Comparison of ENCODE assay signal across 28 cellular contexts in genomic region chr15:48400086-48400485, GRCh38.
DNase-seq lines count a peak whose midpoint lies in the region; ATAC-seq and TF ChIP-seq lines count a peak whose summit lies in the region.
"Had no signal": no experiment of that assay in that cellular context is flagged by ENCODE, and none has a peak within 500 bp of the region (broad histone marks: within the 10 kb centered on the region; RNA-seq: fewer than 3 reads in every experiment).

No MANE protein-coding gene starts in this region.

- H3K9me3 ChIP-seq in HAP-1 (no peaks in the 10 kb centered on the region), mesenchymal stem cell (ENCODE audit: control insufficient read depth, low read length) (no peaks in the 10 kb centered on the region)
- H3K9me3 ChIP-seq: ovary had no signal

- DNase-seq in AG10803 (ENCODE audit: low read depth) = peak; percentile 90
- DNase-seq in HAP-1 (ENCODE audit: low spot score in 2 of 2) = peak; percentile 30 to 65
- peak; percentile 53 for DNase-seq in choroid plexus epithelial cell (ENCODE audit: low read depth)
- no peak for DNase-seq in mesenchymal stem cell
- no peak for DNase-seq in stimulated activated CD4-positive, alpha-beta T cell treated with anti-CD3 and anti-CD28 coated beads, Interleukin-2, amount 100 ng/mL, for 48 hours
- no peak for DNase-seq in activated CD8-positive, alpha-beta T cell treated with anti-CD3 and anti-CD28 coated beads for 36 hours
- no peak for DNase-seq in NK-92 treated with Interleukin-12 subunit alpha and Interleukin-12 subunit beta, amount 100 ng/mL, for 24 hours (lab: John Stamatoyannopoulos, UW)
- DNase-seq: activated CD4-positive, alpha-beta memory T cell treated with anti-CD3 and anti-CD28 coated beads, Interleukin-2, amount 10 ng/mL, durations not matched to agents 7 days and 5 days; activated naive CD4-positive, alpha-beta T cell treated with anti-CD3 and anti-CD28 coated beads, Interleukin-2, amount 50 U/mL, for 16 hours; amniotic stem cell; CD4-positive, alpha-beta T cell; effector CD8-positive, alpha-beta T cell; foreskin keratinocyte; left cardiac atrium; NCI-H1417 treated with DMSO at 0.1 percent for 48 hours; NCI-H2227 treated with DMSO at 0.1 percent for 48 hours; NCI-H526; nephron progenitor cell; ovary; Right ventricle myocardium superior had no signal

- H3K4me1 ChIP-seq in HAP-1 (peaks cover 13% of the 10 kb centered on the region), mesenchymal stem cell (ENCODE audit: control insufficient read depth, insufficient read depth, low read depth, low read length) (peaks cover 11% of the 10 kb centered on the region)

- in situ Hi-C loops in HAP-1 (cut with MboI; ENCODE audit: low sequenced_read_pairs) = no loop called here

- H2BK15ac ChIP-seq in mesenchymal stem cell (ENCODE audit: low read depth, poor library complexity, severe bottlenecking) = no peak overlapping the region

- no peaks in the 10 kb centered on the region for H3K36me3 Mint-ChIP-seq in activated CD8-positive, alpha-beta T cell treated with anti-CD3 and anti-CD28 coated beads for 36 hours (ENCODE audit: low read depth)

- no peak overlapping the region for H2AK5ac ChIP-seq in mesenchymal stem cell (ENCODE audit: low read length, severe bottlenecking)

- no peaks in the 10 kb centered on the region for H3K9me3 Mint-ChIP-seq in activated CD8-positive, alpha-beta T cell treated with anti-CD3 and anti-CD28 coated beads for 36 hours
- H3K9me3 Mint-ChIP-seq: activated CD4-positive, alpha-beta memory T cell treated with anti-CD3 and anti-CD28 coated beads, Interleukin-2, amount 10 ng/mL, durations not matched to agents 7 days and 5 days; activated T-helper 17 cell treated with anti-CD3 and anti-CD28 coated beads, Interleukin-2, amount 50 U/mL, for 72 hours; CD4-positive, alpha-beta T cell; nephron progenitor cell; stimulated activated naive CD8-positive, alpha-beta T cell treated with anti-CD3 and anti-CD28 coated beads, Interleukin-15, Interleukin-2, amounts not matched to agents 100 ng/mL and 50 ng/mL, for 24 hours had no signal

- no peak for ATAC-seq in HG03039 (IDR thresholded peaks at IDR 0.05; ENCODE audit: unreplicated experiment)
- no peak for ATAC-seq in activated CD8-positive, alpha-beta T cell treated with anti-CD3 and anti-CD28 coated beads for 36 hours
- ATAC-seq: activated T-helper 17 cell treated with anti-CD3 and anti-CD28 coated beads, Interleukin-2, amount 50 U/mL, for 72 hours; foreskin keratinocyte; left cardiac atrium; Panc1 had no signal

- H2AFZ ChIP-seq in mesenchymal stem cell (ENCODE audit: low read depth, low read length) = no peak overlapping the region
- H2AFZ ChIP-seq: hepatocyte had no signal

- H3K9ac ChIP-seq in mesenchymal stem cell (ENCODE audit: low read length) = peak overlapping the region; percentile 75

- no peak overlapping the region for H3K4ac ChIP-seq in mesenchymal stem cell (ENCODE audit: low read depth in 1 of 2, low read length in 2 of 2)

- H3K79me1 ChIP-seq in mesenchymal stem cell (replicated peaks; ENCODE audit: low read length, poor library complexity, severe bottlenecking) = no peaks in the 10 kb centered on the region

- no peaks in the 10 kb centered on the region for H3K27me3 Mint-ChIP-seq in activated CD8-positive, alpha-beta T cell treated with anti-CD3 and anti-CD28 coated beads for 36 hours
- H3K27me3 Mint-ChIP-seq: activated CD4-positive, alpha-beta memory T cell treated with anti-CD3 and anti-CD28 coated beads, Interleukin-2, amount 10 ng/mL, durations not matched to agents 7 days and 5 days; CD4-positive, alpha-beta T cell had no signal

- no peak overlapping the region for H2BK5ac ChIP-seq in mesenchymal stem cell (ENCODE audit: low read depth, low read length, poor library complexity, severe bottlenecking)

- H3K14ac ChIP-seq in mesenchymal stem cell (ENCODE audit: low read length in 2 of 2) = no peak overlapping the region

- CTCF ChIA-PET in activated CD8-positive, alpha-beta T cell treated with anti-CD3 and anti-CD28 coated beads for 36 hours (lab: Charles Lee) = no interaction called here

- no peak overlapping the region for H3K23ac ChIP-seq in mesenchymal stem cell (ENCODE audit: low read length in 2 of 2)

- H3K4me3 ChIP-seq in AG10803 (ENCODE audit: low read length) (no peak overlapping the region), HAP-1 (no peak overlapping the region), choroid plexus epithelial cell (ENCODE audit: low read depth, low read length) (no peak overlapping the region), mesenchymal stem cell (ENCODE audit: insufficient read depth in 1 of 2, low read depth in 1 of 2, low read length in 2 of 2) (no peak overlapping the region)
- H3K4me3 ChIP-seq: hepatocyte, lung, ovary, skin epidermis had no signal

- H3K27ac ChIP-seq in mesenchymal stem cell (ENCODE audit: low read length, poor library complexity, severe bottlenecking) = no peak overlapping the region
- H3K27ac ChIP-seq: foreskin keratinocyte, hepatocyte, HL-60, ovary had no signal

- H3K4me2 ChIP-seq in mesenchymal stem cell (ENCODE audit: low read length, poor library complexity, severe bottlenecking) = no peak overlapping the region
- H3K4me2 ChIP-seq: hepatocyte had no signal

- no peaks in the 10 kb centered on the region for H3K27me3 ChIP-seq in HAP-1 (ENCODE audit: low read depth)
- H3K27me3 ChIP-seq in mesenchymal stem cell (ENCODE audit: control insufficient read depth in 1 of 2, insufficient read depth in 1 of 2, low read length in 2 of 2) = no peaks in the 10 kb centered on the region
- H3K27me3 ChIP-seq: foreskin keratinocyte, hepatocyte, ovary had no signal

- 100% methylated on average over 1 of the region's 2 CpGs for WGBS in mesenchymal stem cell

- H2BK12ac ChIP-seq in mesenchymal stem cell (ENCODE audit: low read length in 2 of 2) = no peak overlapping the region

- no peak overlapping the region for H3K18ac ChIP-seq in mesenchymal stem cell (ENCODE audit: low read depth in 1 of 2, low read length in 2 of 2)

- no peak overlapping the region for H4K8ac ChIP-seq in mesenchymal stem cell (ENCODE audit: low read length)

- POLR2A ChIA-PET in activated CD8-positive, alpha-beta T cell treated with anti-CD3 and anti-CD28 coated beads for 36 hours (lab: Charles Lee) = no interaction called here

- H2BK120ac ChIP-seq in mesenchymal stem cell (ENCODE audit: low read depth, low read length) = no peak overlapping the region

- H3K4me1 Mint-ChIP-seq in activated CD8-positive, alpha-beta T cell treated with anti-CD3 and anti-CD28 coated beads for 36 hours (ENCODE audit: low read depth) = no peaks in the 10 kb centered on the region
- H3K4me1 Mint-ChIP-seq: activated CD4-positive, alpha-beta memory T cell treated with anti-CD3 and anti-CD28 coated beads, Interleukin-2, amount 10 ng/mL, durations not matched to agents 7 days and 5 days; activated T-helper 17 cell treated with anti-CD3 and anti-CD28 coated beads, Interleukin-2, amount 50 U/mL, for 72 hours had no signal

- H3K27ac Mint-ChIP-seq in activated CD8-positive, alpha-beta T cell treated with anti-CD3 and anti-CD28 coated beads for 36 hours = no peak overlapping the region
- H3K27ac Mint-ChIP-seq: activated CD4-positive, alpha-beta memory T cell treated with anti-CD3 and anti-CD28 coated beads, Interleukin-2, amount 10 ng/mL, durations not matched to agents 7 days and 5 days; activated T-helper 17 cell treated with anti-CD3 and anti-CD28 coated beads, Interleukin-2, amount 50 U/mL, for 72 hours; CD4-positive, alpha-beta T cell; nephron progenitor cell; stimulated activated naive CD8-positive, alpha-beta T cell treated with anti-CD3 and anti-CD28 coated beads, Interleukin-15, Interleukin-2, amounts not matched to agents 100 ng/mL and 50 ng/mL, for 24 hours had no signal

- intact Hi-C loops in activated CD8-positive, alpha-beta T cell treated with anti-CD3 and anti-CD28 coated beads for 36 hours (cut with micrococcal nuclease) = no loop called here

- no peak overlapping the region for H4K91ac ChIP-seq in mesenchymal stem cell (ENCODE audit: low read length)

- TF ChIP-seq CTCF in AG10803 (conservative IDR thresholded peaks at IDR 0.05; ENCODE audit: low read length) (no peak), choroid plexus epithelial cell (conservative IDR thresholded peaks at IDR 0.05; ENCODE audit: low read depth, low read length) (no peak)
- TF ChIP-seq CTCF in activated CD8-positive, alpha-beta T cell treated with anti-CD3 and anti-CD28 coated beads for 36 hours (IDR thresholded peaks at IDR 0.05) = no peak

- no peak overlapping the region for H3K4me3 Mint-ChIP-seq in activated CD8-positive, alpha-beta T cell treated with anti-CD3 and anti-CD28 coated beads for 36 hours
- H3K4me3 Mint-ChIP-seq: activated CD4-positive, alpha-beta memory T cell treated with anti-CD3 and anti-CD28 coated beads, Interleukin-2, amount 10 ng/mL, durations not matched to agents 7 days and 5 days; activated T-helper 17 cell treated with anti-CD3 and anti-CD28 coated beads, Interleukin-2, amount 50 U/mL, for 72 hours; CD4-positive, alpha-beta T cell; nephron progenitor cell; stimulated activated naive CD8-positive, alpha-beta T cell treated with anti-CD3 and anti-CD28 coated beads, Interleukin-15, Interleukin-2, amounts not matched to agents 100 ng/mL and 50 ng/mL, for 24 hours had no signal

- H3K36me3 ChIP-seq in HAP-1 (replicated peaks) (no peaks in the 10 kb centered on the region), mesenchymal stem cell (ENCODE audit: control insufficient read depth in 1 of 2, insufficient read depth in 2 of 2, low read depth in 1 of 2, low read length in 2 of 2) (no peaks in the 10 kb centered on the region)
- H3K36me3 ChIP-seq: ovary had no signal

Comparison
In these comparisons a context has a peak if more than half of its experiments do, and no peak if none do; other contexts are left out.
1. DNase-seq: peak in AG10803 (single experiment), HAP-1 (2 of 2) and choroid plexus epithelial cell (single experiment); none in mesenchymal stem cell (single experiment), stimulated activated CD4-positive, alpha-beta T cell treated with anti-CD3 and anti-CD28 coated beads, Interleukin-2, amount 100 ng/mL, for 48 hours (0 of 2), activated CD8-positive, alpha-beta T cell treated with anti-CD3 and anti-CD28 coated beads for 36 hours (single experiment) and NK-92 treated with Interleukin-12 subunit alpha and Interleukin-12 subunit beta, amount 100 ng/mL, for 24 hours (single experiment).